ENCODE assay signal across 17 cellular contexts in genomic region chr12:53391667-53392244, GRCh38. TPM values are rescaled to one million over a fixed set of nuclear protein-coding genes. Genes with fewer than 3 reads are reported as not detected.
A peak's percentile ranks its signal among the peaks of the same experiment; 100 is the strongest.
DNase-seq lines count a peak whose midpoint lies in the region; ATAC-seq and TF ChIP-seq lines count a peak whose summit lies in the region.
"Had no signal": no experiment of that assay in that cellular context is flagged by ENCODE, and none has a peak within 500 bp of the region (broad histone marks: within the 10 kb centered on the region; RNA-seq: fewer than 3 reads in every experiment).

No MANE protein-coding gene starts in this region.

- TF ChIP-seq POLR2A in suprapubic skin (IDR thresholded peaks at IDR 0.05), result no peak

- peaks cover 57% of the 10 kb centered on the region for H3K4me1 ChIP-seq in suprapubic skin

- H3K9me3 Mint-ChIP-seq in T-helper 2 cell treated with Interferon-gamma antibody and Interleukin-4, amounts not matched to agents 5 μg/mL and 100 μg/mL, for 36 hours, result no peaks in the 10 kb centered on the region
- H3K9me3 Mint-ChIP-seq in chondrocyte (ENCODE audit: low read depth), result no peaks in the 10 kb centered on the region
- H3K9me3 Mint-ChIP-seq in memory B cell, result no peaks in the 10 kb centered on the region
- no peaks in the 10 kb centered on the region for H3K9me3 Mint-ChIP-seq in stimulated activated naive CD8-positive, alpha-beta T cell treated with anti-CD3 and anti-CD28 coated beads, Interleukin-15, amount 100 ng/mL, for 72 hours

- H3K27me3 Mint-ChIP-seq in T-helper 2 cell treated with Interferon-gamma antibody and Interleukin-4, amounts not matched to agents 5 μg/mL and 100 μg/mL, for 36 hours (ENCODE audit: low read depth), result no peaks in the 10 kb centered on the region
- no peaks in the 10 kb centered on the region for H3K27me3 Mint-ChIP-seq in chondrocyte (ENCODE audit: low read depth)
- no peaks in the 10 kb centered on the region for H3K27me3 Mint-ChIP-seq in memory B cell
- H3K27me3 Mint-ChIP-seq in stimulated activated naive CD8-positive, alpha-beta T cell treated with anti-CD3 and anti-CD28 coated beads, Interleukin-15, amount 100 ng/mL, for 72 hours, result no peaks in the 10 kb centered on the region

- whole genome bisulfite sequencing in suprapubic skin, result 45% methylated on average over 10 of the region's 10 CpGs

- no peak for DNase-seq in T-helper 2 cell treated with Interferon-gamma antibody and Interleukin-4, amounts not matched to agents 5 μg/mL and 100 μg/mL, for 36 hours (ENCODE audit: low spot score)
- no peak for DNase-seq in T-helper 2 cell
- no peak for DNase-seq in chondrocyte (ENCODE audit: low spot score)
- no peak for DNase-seq in memory B cell (ENCODE audit: low spot score in 2 of 2)
- no peak for DNase-seq in suprapubic skin (ENCODE audit: low spot score in 2 of 2)
- no peak for DNase-seq in stimulated activated naive CD8-positive, alpha-beta T cell treated with anti-CD3 and anti-CD28 coated beads, Interleukin-15, amount 100 ng/mL, for 72 hours
- no peak for DNase-seq in stimulated activated naive CD4-positive, alpha-beta T cell (lab: John Stamatoyannopoulos, UW)
- DNase-seq: activated effector memory CD4-positive, alpha-beta T cell treated with anti-CD3 and anti-CD28 coated beads, Interleukin-2, amount 50 U/mL, for 16 hours; caudate nucleus; GF-D8; Kasumi-1; NCI-H2029 treated with DMSO at 0.1 percent for 48 hours; NCI-H748 treated with DMSO at 0.1 percent for 48 hours; posterior cingulate gyrus; stimulated activated CD4-positive, alpha-beta T cell treated with anti-CD3 and anti-CD28 coated beads, Interleukin-2, amount 100 ng/mL, for 48 hours had no signal

- ATAC-seq in memory B cell (ENCODE audit: low read depth) (no peak), HG03432 (IDR thresholded peaks at IDR 0.05; ENCODE audit: unreplicated experiment) (no peak)
- ATAC-seq in stimulated activated naive CD8-positive, alpha-beta T cell treated with anti-CD3 and anti-CD28 coated beads, Interleukin-15, amount 100 ng/mL, for 72 hours, result no peak

- peak overlapping the region; percentile 47 for H3K27ac ChIP-seq in suprapubic skin

- peaks cover 34% of the 10 kb centered on the region for H3K4me1 Mint-ChIP-seq in T-helper 2 cell treated with Interferon-gamma antibody and Interleukin-4, amounts not matched to agents 5 μg/mL and 100 μg/mL, for 36 hours (ENCODE audit: low read depth)
- H3K4me1 Mint-ChIP-seq in chondrocyte (ENCODE audit: low read depth) (peaks cover 48% of the 10 kb centered on the region), memory B cell (peaks cover 20% of the 10 kb centered on the region)
- peaks cover 47% of the 10 kb centered on the region for H3K4me1 Mint-ChIP-seq in stimulated activated naive CD8-positive, alpha-beta T cell treated with anti-CD3 and anti-CD28 coated beads, Interleukin-15, amount 100 ng/mL, for 72 hours

- no peak overlapping the region for H3K4me3 ChIP-seq in suprapubic skin

- H3K27me3 ChIP-seq in suprapubic skin, result no peaks in the 10 kb centered on the region

- H3K36me3 ChIP-seq in suprapubic skin, result peaks cover 11% of the 10 kb centered on the region

- no peak overlapping the region for H3K4me3 Mint-ChIP-seq in T-helper 2 cell treated with Interferon-gamma antibody and Interleukin-4, amounts not matched to agents 5 μg/mL and 100 μg/mL, for 36 hours
- no peak overlapping the region for H3K4me3 Mint-ChIP-seq in chondrocyte (ENCODE audit: unreplicated experiment)
- no peak overlapping the region for H3K4me3 Mint-ChIP-seq in memory B cell
- H3K4me3 Mint-ChIP-seq in stimulated activated naive CD8-positive, alpha-beta T cell treated with anti-CD3 and anti-CD28 coated beads, Interleukin-15, amount 100 ng/mL, for 72 hours, result no peak overlapping the region

- peaks cover 31% of the 10 kb centered on the region for H3K36me3 Mint-ChIP-seq in T-helper 2 cell treated with Interferon-gamma antibody and Interleukin-4, amounts not matched to agents 5 μg/mL and 100 μg/mL, for 36 hours (ENCODE audit: low read depth)
- peaks cover 1% of the 10 kb centered on the region for H3K36me3 Mint-ChIP-seq in chondrocyte (ENCODE audit: low read depth)
- H3K36me3 Mint-ChIP-seq in memory B cell, result peaks cover 12% of the 10 kb centered on the region

- TF ChIP-seq CTCF in chondrocyte (IDR thresholded peaks at IDR 0.05), result no peak
- no peak for TF ChIP-seq CTCF in suprapubic skin (IDR thresholded peaks at IDR 0.05)

- no peak for TF ChIP-seq EP300 in suprapubic skin (IDR thresholded peaks at IDR 0.05)

- H3K27ac Mint-ChIP-seq in T-helper 2 cell treated with Interferon-gamma antibody and Interleukin-4, amounts not matched to agents 5 μg/mL and 100 μg/mL, for 36 hours, result peak overlapping the region; percentile 49
- H3K27ac Mint-ChIP-seq in chondrocyte (ENCODE audit: unreplicated experiment), result peak overlapping the region; percentile 18
- H3K27ac Mint-ChIP-seq in memory B cell, result peak overlapping the region; percentile 55
- H3K27ac Mint-ChIP-seq in stimulated activated naive CD8-positive, alpha-beta T cell treated with anti-CD3 and anti-CD28 coated beads, Interleukin-15, amount 100 ng/mL, for 72 hours, result no peak overlapping the region

- no peaks in the 10 kb centered on the region for H3K9me3 ChIP-seq in suprapubic skin

RNA-seq across cellular contexts. Expression of gene SP1, which starts 11.8 kb away (rescaled TPM):
- total RNA-seq in chondrocyte (57.1 to 59.7 TPM (median 59.0 TPM) in 3 replicates), suprapubic skin (100 to 1,000 TPM in 3 of 4 donors, 10 to 100 TPM in 1; 82.5 to 122 (median 111) TPM)

RNA-seq across cellular contexts. Expression of gene AMHR2, which starts 31.9 kb away (rescaled TPM):
- total RNA-seq in chondrocyte (not detected in 3 replicates), suprapubic skin (under 1 TPM in 1 of 4 donors, not detected in 3; 0.23 TPM)
- total RNA-seq: A172 had no signal

RNA-seq across cellular contexts. Expression of gene PRR13, which starts 49.8 kb away (rescaled TPM):
- total RNA-seq in chondrocyte (96.2 to 110 TPM (median 102 TPM) in 3 replicates), suprapubic skin (10 to 100 TPM; 40.7 to 77.9 (median 57.4) TPM)

RNA-seq across cellular contexts. Expression of gene SP7, which starts 55.6 kb away (rescaled TPM):
- not detected in 3 replicates for total RNA-seq in chondrocyte
- not detected for total RNA-seq in suprapubic skin
- total RNA-seq: A172 had no signal

Comparison
In these comparisons a context has a peak if more than half of its experiments do, and no peak if none do; other contexts are left out.
1. H3K27ac Mint-ChIP-seq: peak in T-helper 2 cell treated with Interferon-gamma antibody and Interleukin-4, amounts not matched to agents 5 μg/mL and 100 μg/mL, for 36 hours (single experiment), chondrocyte (single experiment) and memory B cell (single experiment); none in stimulated activated naive CD8-positive, alpha-beta T cell treated with anti-CD3 and anti-CD28 coated beads, Interleukin-15, amount 100 ng/mL, for 72 hours (0 of 2).